22 cellular contexts compared by ENCODE assay signal in the genomic region with DNA sequence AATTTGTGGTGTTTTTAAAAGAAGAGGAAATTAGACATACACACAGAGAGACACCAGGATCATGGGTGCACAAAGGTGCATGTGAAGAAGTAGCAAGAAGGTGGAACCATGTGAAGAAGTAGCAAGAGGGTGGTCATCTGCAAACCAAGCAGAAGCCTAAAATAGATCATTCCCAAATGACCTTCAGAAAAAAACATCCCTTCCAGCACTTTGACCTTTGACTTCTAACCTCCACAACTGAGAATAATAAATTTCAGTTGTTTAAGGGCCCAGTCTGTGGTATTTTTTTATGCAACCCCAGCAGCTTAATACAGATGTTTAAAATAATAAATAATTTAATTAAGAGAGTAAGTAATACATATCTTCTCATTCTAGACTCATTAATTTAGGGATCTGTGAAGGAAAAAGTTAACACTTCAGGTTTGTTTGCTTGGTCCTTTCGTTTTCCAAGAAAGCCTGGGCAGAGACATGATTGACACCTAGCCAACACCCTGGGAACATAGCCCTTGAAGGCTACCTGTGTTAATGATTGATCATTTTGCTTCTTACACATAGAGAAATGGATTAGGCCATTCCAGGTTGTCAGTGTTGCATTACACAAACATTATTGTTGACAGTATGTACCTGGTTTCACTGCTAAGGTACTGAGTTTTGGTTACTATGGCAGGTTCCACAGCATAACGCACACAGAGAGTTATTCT.
DNase-seq lines count a peak whose midpoint lies in the region; ATAC-seq and TF ChIP-seq lines count a peak whose summit lies in the region.
"Had no signal": no experiment of that assay in that cellular context is flagged by ENCODE, and none has a peak within 500 bp of the region (broad histone marks: within the 10 kb centered on the region; RNA-seq: fewer than 3 reads in every experiment).

No MANE protein-coding gene starts in this region.

- H3K9me3 ChIP-seq in OCI-LY1 (ENCODE audit: low read length): no peaks in the 10 kb centered on the region
- no peaks in the 10 kb centered on the region for H3K9me3 ChIP-seq in hepatocyte (ENCODE audit: low read depth)
- no peaks in the 10 kb centered on the region for H3K9me3 ChIP-seq in right lobe of liver
- H3K9me3 ChIP-seq in CD4-positive, alpha-beta memory T cell (ENCODE audit: control insufficient read depth in 1 of 2, low read length in 2 of 2): no peaks in the 10 kb centered on the region

- H3K36me3 ChIP-seq in OCI-LY1 (ENCODE audit: insufficient read depth, low read length) (no peaks in the 10 kb centered on the region), hepatocyte (replicated peaks; ENCODE audit: insufficient read depth, low read depth) (no peaks in the 10 kb centered on the region), right lobe of liver (no peaks in the 10 kb centered on the region)
- H3K36me3 ChIP-seq in CD4-positive, alpha-beta memory T cell (ENCODE audit: insufficient read depth, low read length): no peaks in the 10 kb centered on the region

- H3K4me3 Mint-ChIP-seq in CD4-positive, alpha-beta memory T cell: no peak overlapping the region
- H3K4me3 Mint-ChIP-seq: CD8-positive, alpha-beta memory T cell had no signal

- H3K9me3 Mint-ChIP-seq in CD4-positive, alpha-beta memory T cell: peaks cover 0 to 16% (median 5%) of the 10 kb centered on the region in 8 donors

- H3K4me1 ChIP-seq in OCI-LY1 (ENCODE audit: insufficient read depth, low read length, severe bottlenecking) (no peaks in the 10 kb centered on the region), hepatocyte (ENCODE audit: insufficient read depth) (no peaks in the 10 kb centered on the region), right lobe of liver (peaks cover 0 to 18% (median 3%) of the 10 kb centered on the region in 4 donors)
- no peaks in the 10 kb centered on the region for H3K4me1 ChIP-seq in CD4-positive, alpha-beta memory T cell (ENCODE audit: insufficient read depth, low read length)

- H2AFZ ChIP-seq in OCI-LY1 (ENCODE audit: low read length) (peak overlapping the region; percentile 85; the same call in 1 of the 2 replicates), hepatocyte (no peak overlapping the region)

- no peak overlapping the region for H3K9ac ChIP-seq in OCI-LY1 (ENCODE audit: low read length)
- H3K9ac ChIP-seq: KMS-11 had no signal

- no peak overlapping the region for H3K27ac ChIP-seq in OCI-LY1 (ENCODE audit: low read depth, low read length, poor library complexity, severe bottlenecking)
- H3K27ac ChIP-seq in hepatocyte: no peak overlapping the region
- peak overlapping the region in 2 of 3 donors; percentile 72 to 86 for H3K27ac ChIP-seq in right lobe of liver
- H3K27ac ChIP-seq in CD4-positive, alpha-beta memory T cell (ENCODE audit: low read depth, low read length): no peak overlapping the region
- H3K27ac ChIP-seq: KMS-11 had no signal

- H3K9me2 ChIP-seq in OCI-LY1 (ENCODE audit: low read depth, low read length): no peaks in the 10 kb centered on the region
- H3K9me2 ChIP-seq in hepatocyte (replicated peaks; ENCODE audit: insufficient read depth): no peaks in the 10 kb centered on the region

- no peaks in the 10 kb centered on the region for H3K4me1 Mint-ChIP-seq in CD4-positive, alpha-beta memory T cell
- H3K4me1 Mint-ChIP-seq: CD8-positive, alpha-beta memory T cell had no signal

- H4K20me1 ChIP-seq in OCI-LY1 (ENCODE audit: insufficient read depth, low read length): no peaks in the 10 kb centered on the region
- no peaks in the 10 kb centered on the region for H4K20me1 ChIP-seq in hepatocyte (ENCODE audit: insufficient read depth, poor library complexity, severe bottlenecking)

- no peaks in the 10 kb centered on the region for H3F3A ChIP-seq in OCI-LY1 (ENCODE audit: insufficient read depth, low read length)

- H3K79me2 ChIP-seq in OCI-LY1 (ENCODE audit: insufficient read depth, low read length) (no peaks in the 10 kb centered on the region), hepatocyte (no peaks in the 10 kb centered on the region)

- WGBS in hepatocyte (ENCODE audit: low lambda C conversion rate, missing lambda C conversion rate): 53% methylated on average over 2 of the region's 2 CpGs
- WGBS in right lobe of liver (ENCODE audit: insufficient coverage, low coverage, low lambda C conversion rate, missing lambda C conversion rate): 22% methylated on average over 2 of the region's 2 CpGs

- no peaks in the 10 kb centered on the region for H3K27me3 Mint-ChIP-seq in CD4-positive, alpha-beta memory T cell
- H3K27me3 Mint-ChIP-seq: CD8-positive, alpha-beta memory T cell had no signal

- POLR2A ChIA-PET in CD4-positive, alpha-beta memory T cell (lab: Charles Lee; ENCODE audit: partially characterized antibody): no interaction called here

- H3K4me2 ChIP-seq in OCI-LY1 (ENCODE audit: low read length): no peak overlapping the region
- H3K4me2 ChIP-seq in hepatocyte: no peak overlapping the region
- H3K4me2 ChIP-seq: KMS-11 had no signal

- ATAC-seq in right lobe of liver (peak; percentile 98 to 100 (median 98)), Right ventricle myocardium inferior (no peak), HG03280 (IDR thresholded peaks at IDR 0.05; ENCODE audit: unreplicated experiment) (no peak)
- ATAC-seq: GM12878, Panc1, SK-N-SH treated with all-trans-retinoic acid at 6 μM for 48 hours had no signal

- H3K27me3 ChIP-seq in OCI-LY1 (ENCODE audit: insufficient read depth, low read length): no peaks in the 10 kb centered on the region
- no peaks in the 10 kb centered on the region for H3K27me3 ChIP-seq in hepatocyte
- H3K27me3 ChIP-seq in right lobe of liver: no peaks in the 10 kb centered on the region
- H3K27me3 ChIP-seq in CD4-positive, alpha-beta memory T cell (ENCODE audit: insufficient read depth, low read length): no peaks in the 10 kb centered on the region

- H3K4me3 ChIP-seq in OCI-LY1 (ENCODE audit: low read depth, low read length, poor library complexity, severe bottlenecking) (no peak overlapping the region), hepatocyte (no peak overlapping the region), right lobe of liver (peak overlapping the region in 2 of 3 donors; percentile 9 to 15)
- H3K4me3 ChIP-seq in CD4-positive, alpha-beta memory T cell (ENCODE audit: low read length in 2 of 2): no peak overlapping the region
- H3K4me3 ChIP-seq: GM12878 had no signal

- TF ChIP-seq CTCF in OCI-LY1 (IDR thresholded peaks at IDR 0.05; ENCODE audit: low read length): no peak
- TF ChIP-seq CTCF in hepatocyte (IDR thresholded peaks at IDR 0.05; ENCODE audit: poor library complexity): no peak
- no peak for TF ChIP-seq CTCF in right lobe of liver (IDR thresholded peaks at IDR 0.05)

- intact Hi-C loops in right lobe of liver (cut with DNase I): no loop called here
- intact Hi-C loops in Right ventricle myocardium inferior (cut with DNase I): no loop called here
- intact Hi-C loops in CD4-positive, alpha-beta memory T cell (cut with micrococcal nuclease): no loop called here

- H3K36me3 Mint-ChIP-seq in CD4-positive, alpha-beta memory T cell: no peaks in the 10 kb centered on the region
- H3K36me3 Mint-ChIP-seq: CD8-positive, alpha-beta memory T cell had no signal

- DNase-seq in COLO668 (lab: John Stamatoyannopoulos, UW; ENCODE audit: unreplicated experiment) (peak; percentile 1), hepatocyte (ENCODE audit: low spot score) (peak; percentile 45), right lobe of liver (peak in 2 of 3 donors; percentile 22 to 73), Right ventricle myocardium inferior (ENCODE audit: missing footprints) (no peak), DMS 273 treated with DMSO at 0.1 percent for 48 hours (lab: John Stamatoyannopoulos, UW) (no peak)
- DNase-seq in CD4-positive, alpha-beta memory T cell: no peak
- DNase-seq: AML-193; C1 segment of cervical spinal cord; CD8-positive, alpha-beta memory T cell; DMS79 treated with DMSO at 0.1 percent for 48 hours; IMR-90; NCI-H1092 treated with DMSO at 0.1 percent for 48 hours; NCI-H146; NCI-H2029; NCI-H345; NCI-H524 had no signal

- no peak overlapping the region for H3K27ac Mint-ChIP-seq in CD4-positive, alpha-beta memory T cell
- H3K27ac Mint-ChIP-seq: CD8-positive, alpha-beta memory T cell had no signal

- CTCF ChIA-PET in CD4-positive, alpha-beta memory T cell (lab: Charles Lee; ENCODE audit: partially characterized antibody): no interaction called here

- TF ChIP-seq POLR2A in right lobe of liver (IDR thresholded peaks at IDR 0.05): no peak

Comparison
In these comparisons a context has a peak if more than half of its experiments do, and no peak if none do; other contexts are left out.
1. DNase-seq: peak in COLO668 (single experiment), hepatocyte (single experiment) and right lobe of liver (2 of 3); none in Right ventricle myocardium inferior (single experiment), DMS 273 treated with DMSO at 0.1 percent for 48 hours (single experiment) and CD4-positive, alpha-beta memory T cell (0 of 5).
2. H3K27ac ChIP-seq: peak in right lobe of liver (2 of 3); none in OCI-LY1 (single experiment), hepatocyte (single experiment) and CD4-positive, alpha-beta memory T cell (single experiment).
3. H3K4me3 ChIP-seq: peak in right lobe of liver (2 of 3); none in OCI-LY1 (single experiment), hepatocyte (single experiment) and CD4-positive, alpha-beta memory T cell (0 of 2).
4. ATAC-seq: peak in right lobe of liver (4 of 4); none in Right ventricle myocardium inferior (single experiment) and HG03280 (single experiment).